Comparison of ENCODE assay signal across 1 cellular context in the genomic region with DNA sequence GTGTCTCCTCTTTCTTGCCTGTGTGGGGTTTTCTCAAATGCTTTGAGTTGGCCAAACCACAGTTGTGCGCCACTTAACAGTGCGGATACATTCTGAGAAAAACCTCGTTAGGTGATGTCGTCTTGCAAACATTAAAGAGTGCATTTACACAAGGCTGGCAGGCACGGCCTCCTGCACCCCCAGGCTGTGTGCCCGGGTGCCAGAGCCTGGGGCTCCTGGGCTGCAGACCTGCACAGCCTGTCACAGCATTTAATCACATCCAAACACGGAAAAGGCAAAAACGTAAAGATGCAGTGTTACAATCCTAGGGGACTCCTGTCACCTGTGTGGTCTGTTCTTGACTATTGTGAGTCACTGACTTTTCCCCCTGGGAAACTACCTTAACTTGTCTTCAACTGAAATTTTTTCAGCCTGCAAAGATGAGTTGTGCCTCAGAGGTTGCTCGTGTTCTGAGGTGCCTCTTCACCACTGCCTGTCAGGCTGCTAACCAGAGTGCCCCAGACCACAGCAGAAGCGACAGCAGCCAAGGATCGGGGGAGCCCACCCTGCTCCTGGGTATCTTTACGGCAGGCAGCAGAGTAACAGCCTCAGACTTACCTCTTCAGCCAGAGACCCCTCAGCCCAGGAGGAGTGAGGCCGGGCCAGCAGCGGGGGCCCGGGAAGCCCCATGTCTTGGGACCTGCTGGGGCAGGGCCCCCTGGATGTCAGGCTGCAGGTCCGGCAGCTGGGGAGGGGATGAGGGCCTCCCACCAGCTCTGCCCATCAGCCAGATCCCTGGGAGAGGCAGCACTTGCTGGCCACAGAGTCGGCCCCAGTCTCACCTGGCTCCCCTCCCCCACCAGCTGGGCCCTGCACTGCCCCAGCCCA.
A peak's percentile ranks its signal among the peaks of the same experiment; 100 is the strongest.
TF ChIP-seq lines count a peak whose summit lies in the region.

No MANE protein-coding gene starts in this region.

TF ChIP-seq in GM12878, 131 proteins besides CTCF, POLR2A, EP300 and RAD21 (continued from another document and continues in another):
- TF ChIP-seq RELA (IDR thresholded peaks at IDR 0.05; ENCODE audit: borderline replicate concordance, partially characterized antibody) (peak; percentile 13), KLF5 (IDR thresholded peaks at IDR 0.05; ENCODE audit: partially characterized antibody) (no peak), STAT1 (conservative IDR thresholded peaks at IDR 0.05) (no peak), DPF2 (IDR thresholded peaks at IDR 0.05) (peak; percentile 85), MEF2B (IDR thresholded peaks at IDR 0.05; ENCODE audit: partially characterized antibody, poor library complexity, severe bottlenecking) (peak; percentile 89), MTA2 (IDR thresholded peaks at IDR 0.05; ENCODE audit: low read depth) (peak; percentile 72), IKZF1 (conservative IDR thresholded peaks at IDR 0.05) (peak; percentile 85), CBX5 (IDR thresholded peaks at IDR 0.05; ENCODE audit: low read depth) (no peak), SMAD1 (IDR thresholded peaks at IDR 0.05; ENCODE audit: low read depth, partially characterized antibody) (peak; percentile 12), NR2C2 (IDR thresholded peaks at IDR 0.05; ENCODE audit: borderline replicate concordance, control insufficient read depth, insufficient read length, low read depth) (no peak), ETV6 (conservative IDR thresholded peaks at IDR 0.05 in 1 of 2, IDR thresholded peaks at IDR 0.05 in 1 of 2; ENCODE audit: borderline replicate concordance in 1 of 2, low read depth in 1 of 2) (peak in 1 of 2 experiments; percentile 73; a peak in 1 of 4 replicates), ZNF217 (IDR thresholded peaks at IDR 0.05) (no peak), CBFB (IDR thresholded peaks at IDR 0.05; ENCODE audit: low read depth) (peak; percentile 57; the same call in 1 of the 2 replicates), BHLHE40 (IDR thresholded peaks at IDR 0.05; ENCODE audit: borderline replicate concordance in 1 of 2, low read depth in 2 of 2, low read length in 1 of 2) (peak; percentile 5 to 59; a peak in 3 of 4 replicates), ZZZ3 (IDR thresholded peaks at IDR 0.05; ENCODE audit: control insufficient read depth, insufficient read length, low read depth) (no peak), POLR2AphosphoS5 (IDR thresholded peaks at IDR 0.05; ENCODE audit: low read length) (0 out of 2 replicates have a peak, but pooled peaks have one; percentile 34), SMARCA5 (IDR thresholded peaks at IDR 0.05) (no peak), BACH1 (IDR thresholded peaks at IDR 0.05; ENCODE audit: borderline replicate concordance) (no peak), EGR1 (IDR thresholded peaks at IDR 0.05; ENCODE audit: borderline replicate concordance in 1 of 2, low read depth in 2 of 2, low read length in 2 of 2) (0 out of 3 replicates have a peak, but pooled peaks of 1 of the 2 experiments have one; percentile 23), CREM (IDR thresholded peaks at IDR 0.05; ENCODE audit: low read depth) (peak; percentile 53), HDGF (IDR thresholded peaks at IDR 0.05) (no peak), LARP7 (IDR thresholded peaks at IDR 0.05) (no peak), NR2F1 (conservative IDR thresholded peaks at IDR 0.05) (peak; percentile 82; the same call in 1 of the 2 replicates), BCL11A (IDR thresholded peaks at IDR 0.05; ENCODE audit: low read depth, low read length) (peak; percentile 15; the same call in 1 of the 2 replicates), SREBF1 (IDR thresholded peaks at IDR 0.05; ENCODE audit: low read length) (no peak), RBBP5 (conservative IDR thresholded peaks at IDR 0.05) (no peak), MYB (IDR thresholded peaks at IDR 0.05; ENCODE audit: borderline replicate concordance, low read depth, low read length) (0 out of 2 replicates have a peak, but pooled peaks have one; percentile 28), ZBED1 (IDR thresholded peaks at IDR 0.05; ENCODE audit: borderline replicate concordance) (no peak; the same call in none of the 2 replicates), JUND (IDR thresholded peaks at IDR 0.05; ENCODE audit: low read depth, low read length) (peak; percentile 51; the same call in 1 of the 2 replicates)
- TF ChIP-seq, protein P1, sequence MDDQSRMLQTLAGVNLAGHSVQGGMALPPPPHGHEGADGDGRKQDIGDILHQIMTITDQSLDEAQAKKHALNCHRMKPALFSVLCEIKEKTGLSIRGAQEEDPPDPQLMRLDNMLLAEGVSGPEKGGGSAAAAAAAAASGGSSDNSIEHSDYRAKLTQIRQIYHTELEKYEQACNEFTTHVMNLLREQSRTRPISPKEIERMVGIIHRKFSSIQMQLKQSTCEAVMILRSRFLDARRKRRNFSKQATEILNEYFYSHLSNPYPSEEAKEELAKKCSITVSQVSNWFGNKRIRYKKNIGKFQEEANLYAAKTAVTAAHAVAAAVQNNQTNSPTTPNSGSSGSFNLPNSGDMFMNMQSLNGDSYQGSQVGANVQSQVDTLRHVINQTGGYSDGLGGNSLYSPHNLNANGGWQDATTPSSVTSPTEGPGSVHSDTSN (IDR thresholded peaks at IDR 0.05; ENCODE audit: insufficient replicate concordance, low read depth, low read length), result peak; percentile 22
- TF ChIP-seq, protein P2, sequence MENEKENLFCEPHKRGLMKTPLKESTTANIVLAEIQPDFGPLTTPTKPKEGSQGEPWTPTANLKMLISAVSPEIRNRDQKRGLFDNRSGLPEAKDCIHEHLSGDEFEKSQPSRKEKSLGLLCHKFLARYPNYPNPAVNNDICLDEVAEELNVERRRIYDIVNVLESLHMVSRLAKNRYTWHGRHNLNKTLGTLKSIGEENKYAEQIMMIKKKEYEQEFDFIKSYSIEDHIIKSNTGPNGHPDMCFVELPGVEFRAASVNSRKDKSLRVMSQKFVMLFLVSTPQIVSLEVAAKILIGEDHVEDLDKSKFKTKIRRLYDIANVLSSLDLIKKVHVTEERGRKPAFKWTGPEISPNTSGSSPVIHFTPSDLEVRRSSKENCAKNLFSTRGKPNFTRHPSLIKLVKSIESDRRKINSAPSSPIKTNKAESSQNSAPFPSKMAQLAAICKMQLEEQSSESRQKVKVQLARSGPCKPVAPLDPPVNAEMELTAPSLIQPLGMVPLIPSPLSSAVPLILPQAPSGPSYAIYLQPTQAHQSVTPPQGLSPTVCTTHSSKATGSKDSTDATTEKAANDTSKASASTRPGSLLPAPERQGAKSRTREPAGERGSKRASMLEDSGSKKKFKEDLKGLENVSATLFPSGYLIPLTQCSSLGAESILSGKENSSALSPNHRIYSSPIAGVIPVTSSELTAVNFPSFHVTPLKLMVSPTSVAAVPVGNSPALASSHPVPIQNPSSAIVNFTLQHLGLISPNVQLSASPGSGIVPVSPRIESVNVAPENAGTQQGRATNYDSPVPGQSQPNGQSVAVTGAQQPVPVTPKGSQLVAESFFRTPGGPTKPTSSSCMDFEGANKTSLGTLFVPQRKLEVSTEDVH (IDR thresholded peaks at IDR 0.05; ENCODE audit: low read depth, partially characterized antibody), result no peak
- TF ChIP-seq, protein P3, sequence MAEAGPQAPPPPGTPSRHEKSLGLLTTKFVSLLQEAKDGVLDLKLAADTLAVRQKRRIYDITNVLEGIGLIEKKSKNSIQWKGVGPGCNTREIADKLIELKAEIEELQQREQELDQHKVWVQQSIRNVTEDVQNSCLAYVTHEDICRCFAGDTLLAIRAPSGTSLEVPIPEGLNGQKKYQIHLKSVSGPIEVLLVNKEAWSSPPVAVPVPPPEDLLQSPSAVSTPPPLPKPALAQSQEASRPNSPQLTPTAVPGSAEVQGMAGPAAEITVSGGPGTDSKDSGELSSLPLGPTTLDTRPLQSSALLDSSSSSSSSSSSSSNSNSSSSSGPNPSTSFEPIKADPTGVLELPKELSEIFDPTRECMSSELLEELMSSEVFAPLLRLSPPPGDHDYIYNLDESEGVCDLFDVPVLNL (IDR thresholded peaks at IDR 0.05; ENCODE audit: low read depth, low read length), result no peak
- TF ChIP-seq, protein P4, sequence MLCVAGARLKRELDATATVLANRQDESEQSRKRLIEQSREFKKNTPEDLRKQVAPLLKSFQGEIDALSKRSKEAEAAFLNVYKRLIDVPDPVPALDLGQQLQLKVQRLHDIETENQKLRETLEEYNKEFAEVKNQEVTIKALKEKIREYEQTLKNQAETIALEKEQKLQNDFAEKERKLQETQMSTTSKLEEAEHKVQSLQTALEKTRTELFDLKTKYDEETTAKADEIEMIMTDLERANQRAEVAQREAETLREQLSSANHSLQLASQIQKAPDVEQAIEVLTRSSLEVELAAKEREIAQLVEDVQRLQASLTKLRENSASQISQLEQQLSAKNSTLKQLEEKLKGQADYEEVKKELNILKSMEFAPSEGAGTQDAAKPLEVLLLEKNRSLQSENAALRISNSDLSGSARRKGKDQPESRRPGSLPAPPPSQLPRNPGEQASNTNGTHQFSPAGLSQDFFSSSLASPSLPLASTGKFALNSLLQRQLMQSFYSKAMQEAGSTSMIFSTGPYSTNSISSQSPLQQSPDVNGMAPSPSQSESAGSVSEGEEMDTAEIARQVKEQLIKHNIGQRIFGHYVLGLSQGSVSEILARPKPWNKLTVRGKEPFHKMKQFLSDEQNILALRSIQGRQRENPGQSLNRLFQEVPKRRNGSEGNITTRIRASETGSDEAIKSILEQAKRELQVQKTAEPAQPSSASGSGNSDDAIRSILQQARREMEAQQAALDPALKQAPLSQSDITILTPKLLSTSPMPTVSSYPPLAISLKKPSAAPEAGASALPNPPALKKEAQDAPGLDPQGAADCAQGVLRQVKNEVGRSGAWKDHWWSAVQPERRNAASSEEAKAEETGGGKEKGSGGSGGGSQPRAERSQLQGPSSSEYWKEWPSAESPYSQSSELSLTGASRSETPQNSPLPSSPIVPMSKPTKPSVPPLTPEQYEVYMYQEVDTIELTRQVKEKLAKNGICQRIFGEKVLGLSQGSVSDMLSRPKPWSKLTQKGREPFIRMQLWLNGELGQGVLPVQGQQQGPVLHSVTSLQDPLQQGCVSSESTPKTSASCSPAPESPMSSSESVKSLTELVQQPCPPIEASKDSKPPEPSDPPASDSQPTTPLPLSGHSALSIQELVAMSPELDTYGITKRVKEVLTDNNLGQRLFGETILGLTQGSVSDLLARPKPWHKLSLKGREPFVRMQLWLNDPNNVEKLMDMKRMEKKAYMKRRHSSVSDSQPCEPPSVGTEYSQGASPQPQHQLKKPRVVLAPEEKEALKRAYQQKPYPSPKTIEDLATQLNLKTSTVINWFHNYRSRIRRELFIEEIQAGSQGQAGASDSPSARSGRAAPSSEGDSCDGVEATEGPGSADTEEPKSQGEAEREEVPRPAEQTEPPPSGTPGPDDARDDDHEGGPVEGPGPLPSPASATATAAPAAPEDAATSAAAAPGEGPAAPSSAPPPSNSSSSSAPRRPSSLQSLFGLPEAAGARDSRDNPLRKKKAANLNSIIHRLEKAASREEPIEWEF (IDR thresholded peaks at IDR 0.05; ENCODE audit: insufficient replicate concordance, low read depth, low read length), result peak; percentile 54
- TF ChIP-seq, protein P5, sequence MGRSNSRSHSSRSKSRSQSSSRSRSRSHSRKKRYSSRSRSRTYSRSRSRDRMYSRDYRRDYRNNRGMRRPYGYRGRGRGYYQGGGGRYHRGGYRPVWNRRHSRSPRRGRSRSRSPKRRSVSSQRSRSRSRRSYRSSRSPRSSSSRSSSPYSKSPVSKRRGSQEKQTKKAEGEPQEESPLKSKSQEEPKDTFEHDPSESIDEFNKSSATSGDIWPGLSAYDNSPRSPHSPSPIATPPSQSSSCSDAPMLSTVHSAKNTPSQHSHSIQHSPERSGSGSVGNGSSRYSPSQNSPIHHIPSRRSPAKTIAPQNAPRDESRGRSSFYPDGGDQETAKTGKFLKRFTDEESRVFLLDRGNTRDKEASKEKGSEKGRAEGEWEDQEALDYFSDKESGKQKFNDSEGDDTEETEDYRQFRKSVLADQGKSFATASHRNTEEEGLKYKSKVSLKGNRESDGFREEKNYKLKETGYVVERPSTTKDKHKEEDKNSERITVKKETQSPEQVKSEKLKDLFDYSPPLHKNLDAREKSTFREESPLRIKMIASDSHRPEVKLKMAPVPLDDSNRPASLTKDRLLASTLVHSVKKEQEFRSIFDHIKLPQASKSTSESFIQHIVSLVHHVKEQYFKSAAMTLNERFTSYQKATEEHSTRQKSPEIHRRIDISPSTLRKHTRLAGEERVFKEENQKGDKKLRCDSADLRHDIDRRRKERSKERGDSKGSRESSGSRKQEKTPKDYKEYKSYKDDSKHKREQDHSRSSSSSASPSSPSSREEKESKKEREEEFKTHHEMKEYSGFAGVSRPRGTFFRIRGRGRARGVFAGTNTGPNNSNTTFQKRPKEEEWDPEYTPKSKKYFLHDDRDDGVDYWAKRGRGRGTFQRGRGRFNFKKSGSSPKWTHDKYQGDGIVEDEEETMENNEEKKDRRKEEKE (IDR thresholded peaks at IDR 0.05), result no peak
- TF ChIP-seq, protein P6, sequence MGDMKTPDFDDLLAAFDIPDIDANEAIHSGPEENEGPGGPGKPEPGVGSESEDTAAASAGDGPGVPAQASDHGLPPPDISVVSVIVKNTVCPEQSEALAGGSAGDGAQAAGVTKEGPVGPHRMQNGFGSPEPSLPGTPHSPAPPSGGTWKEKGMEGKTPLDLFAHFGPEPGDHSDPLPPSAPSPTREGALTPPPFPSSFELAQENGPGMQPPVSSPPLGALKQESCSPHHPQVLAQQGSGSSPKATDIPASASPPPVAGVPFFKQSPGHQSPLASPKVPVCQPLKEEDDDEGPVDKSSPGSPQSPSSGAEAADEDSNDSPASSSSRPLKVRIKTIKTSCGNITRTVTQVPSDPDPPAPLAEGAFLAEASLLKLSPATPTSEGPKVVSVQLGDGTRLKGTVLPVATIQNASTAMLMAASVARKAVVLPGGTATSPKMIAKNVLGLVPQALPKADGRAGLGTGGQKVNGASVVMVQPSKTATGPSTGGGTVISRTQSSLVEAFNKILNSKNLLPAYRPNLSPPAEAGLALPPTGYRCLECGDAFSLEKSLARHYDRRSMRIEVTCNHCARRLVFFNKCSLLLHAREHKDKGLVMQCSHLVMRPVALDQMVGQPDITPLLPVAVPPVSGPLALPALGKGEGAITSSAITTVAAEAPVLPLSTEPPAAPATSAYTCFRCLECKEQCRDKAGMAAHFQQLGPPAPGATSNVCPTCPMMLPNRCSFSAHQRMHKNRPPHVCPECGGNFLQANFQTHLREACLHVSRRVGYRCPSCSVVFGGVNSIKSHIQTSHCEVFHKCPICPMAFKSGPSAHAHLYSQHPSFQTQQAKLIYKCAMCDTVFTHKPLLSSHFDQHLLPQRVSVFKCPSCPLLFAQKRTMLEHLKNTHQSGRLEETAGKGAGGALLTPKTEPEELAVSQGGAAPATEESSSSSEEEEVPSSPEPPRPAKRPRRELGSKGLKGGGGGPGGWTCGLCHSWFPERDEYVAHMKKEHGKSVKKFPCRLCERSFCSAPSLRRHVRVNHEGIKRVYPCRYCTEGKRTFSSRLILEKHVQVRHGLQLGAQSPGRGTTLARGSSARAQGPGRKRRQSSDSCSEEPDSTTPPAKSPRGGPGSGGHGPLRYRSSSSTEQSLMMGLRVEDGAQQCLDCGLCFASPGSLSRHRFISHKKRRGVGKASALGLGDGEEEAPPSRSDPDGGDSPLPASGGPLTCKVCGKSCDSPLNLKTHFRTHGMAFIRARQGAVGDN (IDR thresholded peaks at IDR 0.05), result peak; percentile 38
- TF ChIP-seq, protein P7, sequence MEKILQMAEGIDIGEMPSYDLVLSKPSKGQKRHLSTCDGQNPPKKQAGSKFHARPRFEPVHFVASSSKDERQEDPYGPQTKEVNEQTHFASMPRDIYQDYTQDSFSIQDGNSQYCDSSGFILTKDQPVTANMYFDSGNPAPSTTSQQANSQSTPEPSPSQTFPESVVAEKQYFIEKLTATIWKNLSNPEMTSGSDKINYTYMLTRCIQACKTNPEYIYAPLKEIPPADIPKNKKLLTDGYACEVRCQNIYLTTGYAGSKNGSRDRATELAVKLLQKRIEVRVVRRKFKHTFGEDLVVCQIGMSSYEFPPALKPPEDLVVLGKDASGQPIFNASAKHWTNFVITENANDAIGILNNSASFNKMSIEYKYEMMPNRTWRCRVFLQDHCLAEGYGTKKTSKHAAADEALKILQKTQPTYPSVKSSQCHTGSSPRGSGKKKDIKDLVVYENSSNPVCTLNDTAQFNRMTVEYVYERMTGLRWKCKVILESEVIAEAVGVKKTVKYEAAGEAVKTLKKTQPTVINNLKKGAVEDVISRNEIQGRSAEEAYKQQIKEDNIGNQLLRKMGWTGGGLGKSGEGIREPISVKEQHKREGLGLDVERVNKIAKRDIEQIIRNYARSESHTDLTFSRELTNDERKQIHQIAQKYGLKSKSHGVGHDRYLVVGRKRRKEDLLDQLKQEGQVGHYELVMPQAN (conservative IDR thresholded peaks at IDR 0.05), result no peak
